10 cellular contexts compared by ENCODE assay signal in genomic region chr12:79344855-79345840, GRCh38.
A peak's percentile ranks its signal among the peaks of the same experiment; 100 is the strongest.
DNase-seq lines count a peak whose midpoint lies in the region; ATAC-seq and TF ChIP-seq lines count a peak whose summit lies in the region.
"Had no signal": no experiment of that assay in that cellular context is flagged by ENCODE, and none has a peak within 500 bp of the region (broad histone marks: within the 10 kb centered on the region; RNA-seq: fewer than 3 reads in every experiment).

No MANE protein-coding gene starts in this region.

- H3K27ac ChIP-seq in heart right ventricle: no peak overlapping the region
- H3K27ac ChIP-seq in HEK293 (ENCODE audit: extremely low read depth, low read depth, low read length): no peak overlapping the region
- no peak overlapping the region for H3K27ac ChIP-seq in SK-N-MC
- no peak overlapping the region for H3K27ac ChIP-seq in left ventricle myocardium inferior (replicated peaks)
- H3K27ac ChIP-seq in suprapubic skin: no peak overlapping the region
- H3K27ac ChIP-seq: epithelial cell of prostate, thoracic aorta had no signal

- H3K36me3 ChIP-seq in heart right ventricle (no peaks in the 10 kb centered on the region), HEK293 (ENCODE audit: control insufficient read depth in 2 of 2, insufficient read depth in 1 of 2, low read length in 2 of 2) (no peaks in the 10 kb centered on the region), SK-N-MC (ENCODE audit: insufficient read depth, low read length) (no peaks in the 10 kb centered on the region), left ventricle myocardium inferior (no peaks in the 10 kb centered on the region), suprapubic skin (no peaks in the 10 kb centered on the region)
- H3K36me3 ChIP-seq: thoracic aorta had no signal

- ATAC-seq in heart right ventricle (peak in 2 of 8 donors; percentile 64 to 76), Right ventricle myocardium inferior (no peak)

- no peak for TF ChIP-seq EP300 in suprapubic skin (IDR thresholded peaks at IDR 0.05)

- no peak for TF ChIP-seq POLR2A in suprapubic skin (IDR thresholded peaks at IDR 0.05)

- H3K27me3 ChIP-seq in heart right ventricle: peaks cover 0 to 8% (median 0%) of the 10 kb centered on the region in 7 donors
- H3K27me3 ChIP-seq in left ventricle myocardium inferior (ENCODE audit: low read depth): no peaks in the 10 kb centered on the region
- no peaks in the 10 kb centered on the region for H3K27me3 ChIP-seq in suprapubic skin

- POLR2A ChIA-PET in HEK293 (lab: Yijun Ruan, JAX): interaction anchor here (0.8 kb wide), 1 partner anchor 7 kb away, joined by 3 read pairs; no protein-coding TSS in a partner anchor

- H3K9me3 ChIP-seq in heart right ventricle (no peaks in the 10 kb centered on the region), HEK293 (ENCODE audit: control insufficient read depth, insufficient read depth, low read depth, low read length) (no peaks in the 10 kb centered on the region), SK-N-MC (ENCODE audit: low read depth, low read length) (no peaks in the 10 kb centered on the region), left ventricle myocardium inferior (replicated peaks) (no peaks in the 10 kb centered on the region), suprapubic skin (no peaks in the 10 kb centered on the region)
- H3K9me3 ChIP-seq: thoracic aorta had no signal

- no peak overlapping the region for H3K4me3 ChIP-seq in heart right ventricle
- H3K4me3 ChIP-seq in HEK293 (ENCODE audit: low read depth, low read length): no peak overlapping the region
- no peak overlapping the region for H3K4me3 ChIP-seq in SK-N-MC
- H3K4me3 ChIP-seq in left ventricle myocardium inferior: no peak overlapping the region
- H3K4me3 ChIP-seq in suprapubic skin: no peak overlapping the region
- H3K4me3 ChIP-seq: thoracic aorta had no signal

- H3K4me1 ChIP-seq in heart right ventricle (no peaks in the 10 kb centered on the region), HEK293 (ENCODE audit: control insufficient read depth, insufficient read depth, low read length) (no peaks in the 10 kb centered on the region), left ventricle myocardium inferior (no peaks in the 10 kb centered on the region), suprapubic skin (no peaks in the 10 kb centered on the region)

- peak in 1 of 2 donors; percentile 9 for DNase-seq in heart right ventricle
- no peak for DNase-seq in Right ventricle myocardium inferior (ENCODE audit: missing footprints)
- peak; percentile 6 for DNase-seq in MV-4-11 (lab: John Stamatoyannopoulos, UW)
- DNase-seq in SK-N-MC (ENCODE audit: low read depth, low spot score): peak; percentile 22
- DNase-seq in left ventricle myocardium inferior: no peak
- no peak for DNase-seq in mucosa of gallbladder (ENCODE audit: low spot score)
- DNase-seq in suprapubic skin (ENCODE audit: low spot score in 2 of 2): no peak

- WGBS in heart right ventricle, 2 donors: 55 to 56% methylated on average over 5 of the region's 5 CpGs
- 56% methylated on average over 5 of the region's 5 CpGs for WGBS in suprapubic skin

- intact Hi-C loops in heart right ventricle (cut with DNase I): no loop called here
- intact Hi-C loops in Right ventricle myocardium inferior (cut with DNase I): no loop called here
- intact Hi-C loops in left ventricle myocardium inferior (cut with micrococcal nuclease): no loop called here

- CTCF ChIA-PET in HEK293 (lab: Yijun Ruan, JAX): interaction anchor here (0.6 to 1.2 kb wide), 17 partner anchors 8 to 1101 kb away, joined by 3 to 5 read pairs (median 3); no protein-coding TSS in a partner anchor

- TF ChIP-seq CTCF in heart right ventricle (IDR thresholded peaks at IDR 0.05) (peak; percentile 28 to 66 (median 55)), HEK293 (tag by site-specific recombination; IDR thresholded peaks at IDR 0.05) (0 out of 2 replicates have a peak, but pooled peaks have one; percentile 24), left ventricle myocardium inferior (IDR thresholded peaks at IDR 0.05; ENCODE audit: borderline replicate concordance) (peak; percentile 63), suprapubic skin (IDR thresholded peaks at IDR 0.05) (no peak)

- H3K9ac ChIP-seq in SK-N-MC (ENCODE audit: insufficient read length): no peak overlapping the region

TF ChIP-seq in HEK293, 187 proteins besides CTCF, POLR2A, EP300 and RAD21:
- TF ChIP-seq ZNF654 (tag by site-specific recombination; IDR thresholded peaks at IDR 0.05; ENCODE audit: low read depth) (peak; percentile 81), ZNF571 (tag by site-specific recombination; IDR thresholded peaks at IDR 0.05) (no peak), REST (tag by site-specific recombination; IDR thresholded peaks at IDR 0.05) (no peak)

Comparison
In these comparisons a context has a peak if more than half of its experiments do, and no peak if none do; other contexts are left out.
1. DNase-seq: peak in MV-4-11 (single experiment) and SK-N-MC (single experiment); none in Right ventricle myocardium inferior (single experiment), left ventricle myocardium inferior (single experiment), mucosa of gallbladder (single experiment) and suprapubic skin (0 of 2).
2. CTCF ChIP-seq: peak in heart right ventricle (9 of 9), HEK293 (single experiment) and left ventricle myocardium inferior (single experiment); none in suprapubic skin (0 of 2).